Comparison of ENCODE assay signal across 19 cellular contexts in the genomic region with DNA sequence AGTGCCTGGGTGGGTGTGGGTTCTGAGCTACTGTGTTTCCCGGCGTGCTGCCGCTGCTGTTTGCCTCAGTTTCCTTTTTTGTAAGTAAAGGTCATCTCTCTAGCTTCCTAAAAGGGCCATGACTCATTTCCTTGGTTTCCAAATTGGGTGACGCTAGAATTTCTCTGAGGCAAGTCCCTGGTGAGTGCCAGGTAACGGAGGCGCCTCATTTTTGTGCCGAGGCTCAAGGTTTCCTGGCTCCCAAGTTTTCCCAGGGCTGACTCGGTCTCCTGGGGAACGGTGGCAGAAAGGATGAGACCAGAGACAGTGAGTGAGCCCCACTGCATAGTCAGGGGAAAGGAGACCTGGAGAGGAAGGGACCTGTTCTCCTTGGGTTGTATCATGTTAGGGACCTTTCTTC. TPM values are rescaled to one million over a fixed set of nuclear protein-coding genes. Genes with fewer than 3 reads are reported as not detected.
A peak's percentile ranks its signal among the peaks of the same experiment; 100 is the strongest.
DNase-seq lines count a peak whose midpoint lies in the region; ATAC-seq and TF ChIP-seq lines count a peak whose summit lies in the region.
"Had no signal": no experiment of that assay in that cellular context is flagged by ENCODE, and none has a peak within 500 bp of the region (broad histone marks: within the 10 kb centered on the region; RNA-seq: fewer than 3 reads in every experiment).

No MANE protein-coding gene starts in this region.

- dilution Hi-C loops in mammary epithelial cell (cut with HindIII; ENCODE audit: low sequenced_read_pairs), result no loop called here

- H3K4me1 ChIP-seq in mammary epithelial cell (ENCODE audit: insufficient read depth, low read length), result no peaks in the 10 kb centered on the region

- H3K27ac Mint-ChIP-seq in MCF 10A (ENCODE audit: low read depth, unreplicated experiment), result no peak overlapping the region
- peak overlapping the region; percentile 49 for H3K27ac Mint-ChIP-seq in activated T-helper 17 cell treated with anti-CD3 and anti-CD28 coated beads, Interleukin-2, amount 50 U/mL, for 72 hours

- no peak overlapping the region for H3K4me3 Mint-ChIP-seq in MCF 10A (ENCODE audit: unreplicated experiment)
- H3K4me3 Mint-ChIP-seq in activated T-helper 17 cell treated with anti-CD3 and anti-CD28 coated beads, Interleukin-2, amount 50 U/mL, for 72 hours, result peak overlapping the region; percentile 80

- no peak overlapping the region for H3K9ac ChIP-seq in mammary epithelial cell (ENCODE audit: insufficient read depth, low read length)
- H3K9ac ChIP-seq: KMS-11 had no signal

- intact Hi-C loops in MCF 10A (cut with micrococcal nuclease) (no loop called here), mammary epithelial cell (cut with micrococcal nuclease) (no loop called here)

- H3K27me3 ChIP-seq in mammary epithelial cell (ENCODE audit: insufficient read depth, low read length), result no peaks in the 10 kb centered on the region

- H4K20me1 ChIP-seq in mammary epithelial cell (ENCODE audit: insufficient read depth, low read length), result no peaks in the 10 kb centered on the region

- in situ Hi-C loops in mammary epithelial cell (cut with MboI; ENCODE audit: low sequenced_read_pairs in 2 of 2), result no loop called here

- no peaks in the 10 kb centered on the region for H3K9me3 Mint-ChIP-seq in MCF 10A (ENCODE audit: unreplicated experiment)
- no peaks in the 10 kb centered on the region for H3K9me3 Mint-ChIP-seq in activated T-helper 17 cell treated with anti-CD3 and anti-CD28 coated beads, Interleukin-2, amount 50 U/mL, for 72 hours
- H3K9me3 Mint-ChIP-seq: CD4-positive, CD25-positive, alpha-beta regulatory T cell had no signal

- H3K36me3 Mint-ChIP-seq in MCF 10A (ENCODE audit: insufficient read depth, unreplicated experiment), result peaks cover 48% of the 10 kb centered on the region
- H3K36me3 Mint-ChIP-seq in activated T-helper 17 cell treated with anti-CD3 and anti-CD28 coated beads, Interleukin-2, amount 50 U/mL, for 72 hours (ENCODE audit: low read depth), result peaks cover 92% of the 10 kb centered on the region

- no TSS peak for BruUV-seq in MCF 10A (replicated peaks; lab: Mats Ljungman, UMichigan)
- no TSS peak for BruUV-seq in mammary epithelial cell (replicated peaks; lab: Mats Ljungman, UMichigan)

- H3K4me2 ChIP-seq in mammary epithelial cell (ENCODE audit: insufficient read depth, low read depth, low read length), result no peak overlapping the region
- H3K4me2 ChIP-seq: KMS-11 had no signal

- no peaks in the 10 kb centered on the region for H3K79me2 ChIP-seq in mammary epithelial cell (ENCODE audit: insufficient read depth, low read length)

- no peaks in the 10 kb centered on the region for H3K27me3 Mint-ChIP-seq in MCF 10A (ENCODE audit: insufficient read depth, unreplicated experiment)
- no peaks in the 10 kb centered on the region for H3K27me3 Mint-ChIP-seq in activated T-helper 17 cell treated with anti-CD3 and anti-CD28 coated beads, Interleukin-2, amount 50 U/mL, for 72 hours
- H3K27me3 Mint-ChIP-seq: CD4-positive, CD25-positive, alpha-beta regulatory T cell had no signal

- no peak for TF ChIP-seq CTCF in MCF 10A (IDR thresholded peaks at IDR 0.05; ENCODE audit: unreplicated experiment)
- no peak for TF ChIP-seq CTCF in mammary epithelial cell (conservative IDR thresholded peaks at IDR 0.05 in 1 of 2, IDR thresholded peaks at IDR 0.05 in 1 of 2; ENCODE audit: extremely low read depth in 1 of 2, insufficient read depth in 1 of 2, low read depth in 1 of 2, low read length in 2 of 2)

- no peak overlapping the region for H3K4me3 ChIP-seq in mammary epithelial cell (replicated peaks in 1 of 3; ENCODE audit: insufficient read depth in 1 of 3, low read depth in 2 of 3, low read length in 3 of 3)

- WGBS in mammary epithelial cell (ENCODE audit: low coverage, missing lambda C conversion rate), result 100% methylated on average over 5 of the region's 9 CpGs

- ATAC-seq in activated T-helper 17 cell treated with anti-CD3 and anti-CD28 coated beads, Interleukin-2, amount 50 U/mL, for 72 hours (replicated peaks), result peak; percentile 48
- no peak for ATAC-seq in HG02840 (IDR thresholded peaks at IDR 0.05; ENCODE audit: low FRiP score, unreplicated experiment)
- ATAC-seq: Panc1, Right ventricle myocardium inferior had no signal

- H2AFZ ChIP-seq in mammary epithelial cell (ENCODE audit: low read depth, low read length), result no peak overlapping the region

- peaks cover 4% of the 10 kb centered on the region for H3K36me3 ChIP-seq in mammary epithelial cell (ENCODE audit: insufficient read depth, low read length)

- no peaks in the 10 kb centered on the region for H3K9me3 ChIP-seq in mammary epithelial cell (replicated peaks; ENCODE audit: insufficient read depth, low read length)

- H3K27ac ChIP-seq in mammary epithelial cell (ENCODE audit: insufficient read depth, low read depth, low read length), result no peak overlapping the region
- H3K27ac ChIP-seq: KMS-11 had no signal

- CTCF ChIA-PET in MCF 10A (lab: Yijun Ruan, JAX) (no interaction called here), mammary epithelial cell (lab: Charles Lee; ENCODE audit: low non-redundant PET) (no interaction called here)

- DNase-seq in MCF 10A (ENCODE audit: unreplicated experiment) (peak; percentile 16), mammary epithelial cell (no peak), midbrain (lab: John Stamatoyannopoulos, UW) (peak; percentile 56), mucosa of gallbladder (ENCODE audit: low spot score) (no peak), NCI-H82 (lab: John Stamatoyannopoulos, UW) (no peak)
- DNase-seq: ACHN; AML-193; CD4-positive, CD25-positive, alpha-beta regulatory T cell; DMS53; H7; NCI-H1092; NCI-H146; NCI-H2081; NCI-H748 treated with DMSO at 0.1 percent for 48 hours had no signal

- H3K4me1 Mint-ChIP-seq in MCF 10A (ENCODE audit: insufficient read depth, unreplicated experiment), result no peaks in the 10 kb centered on the region
- H3K4me1 Mint-ChIP-seq in activated T-helper 17 cell treated with anti-CD3 and anti-CD28 coated beads, Interleukin-2, amount 50 U/mL, for 72 hours, result peaks cover 63% of the 10 kb centered on the region

- POLR2A ChIA-PET in MCF 10A (lab: Yijun Ruan, JAX), result interaction anchor here (0.7 kb wide), 1 partner anchor 10 kb away, joined by 4 read pairs; no protein-coding TSS in a partner anchor

RNA-seq across cellular contexts. Expression of a gene that starts 20.3 kb away (rescaled TPM):
- total RNA-seq in MCF 10A (2022) (52.4 and 60.6 TPM in 2 replicates), mammary epithelial cell (10 to 100 TPM; 56.5 to 57.0 TPM), mucosa of gallbladder (133 TPM)
- 21.9 TPM for polyA plus RNA-seq in mammary epithelial cell
- 109 TPM for polyA minus RNA-seq in mammary epithelial cell
- 100 to 1,000 TPM in 1 of 2 donors, 10 to 100 TPM in 1; 96.3 to 128 TPM for total RNA-seq in activated T-helper 17 cell treated with anti-CD3 and anti-CD28 coated beads, Interleukin-2, amount 50 U/mL, for 72 hours

Comparison
In these comparisons a context has a peak if more than half of its experiments do, and no peak if none do; other contexts are left out.
1. DNase-seq: peak in MCF 10A (single experiment) and midbrain (single experiment); none in mammary epithelial cell (single experiment), mucosa of gallbladder (single experiment) and NCI-H82 (single experiment).